Comparison of ENCODE assay signal across 8 cellular contexts in the genomic region with DNA sequence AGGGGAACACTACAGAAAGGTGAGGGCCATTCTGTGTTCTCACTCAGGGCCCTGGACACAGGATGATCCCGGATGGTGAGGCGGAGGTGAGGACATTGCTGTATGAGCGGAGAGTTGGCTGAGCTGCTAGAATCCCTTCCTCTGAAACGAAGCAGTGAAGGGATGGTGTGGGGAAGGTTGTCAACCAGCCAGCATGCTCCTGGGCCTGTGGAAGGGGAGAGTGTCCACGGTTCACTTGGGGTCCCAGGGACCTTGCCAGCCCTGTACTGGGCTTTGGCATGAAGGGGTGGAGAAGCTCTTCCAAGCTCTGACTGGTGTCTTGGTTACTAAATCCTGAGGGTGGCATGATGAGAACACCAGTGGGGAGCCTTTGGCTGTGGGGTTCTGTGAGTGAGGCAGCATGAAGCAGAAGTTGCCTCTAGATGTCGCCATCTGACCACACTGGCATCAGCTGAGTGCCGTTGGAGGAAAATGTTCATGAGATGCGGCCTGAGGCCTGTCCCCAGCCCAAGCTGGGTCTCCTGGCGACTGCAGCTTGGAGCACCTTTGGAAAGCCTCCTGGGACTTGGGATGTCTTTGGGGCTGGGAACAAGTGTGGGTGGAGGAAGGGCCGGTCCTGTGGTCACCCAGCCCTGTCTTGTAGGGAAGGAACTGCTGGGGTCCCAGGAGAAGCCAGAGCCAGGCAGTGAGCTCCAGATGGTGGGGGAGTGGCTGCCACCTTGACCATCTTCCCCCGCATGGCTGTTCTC. TPM values are rescaled to one million over a fixed set of nuclear protein-coding genes. Genes with fewer than 3 reads are reported as not detected.
DNase-seq lines count a peak whose midpoint lies in the region; ATAC-seq and TF ChIP-seq lines count a peak whose summit lies in the region.

No MANE protein-coding gene starts in this region.

- no peaks in the 10 kb centered on the region for H3K9me3 Mint-ChIP-seq in naive B cell

- in situ Hi-C loops in G401 (cut with HindIII; ENCODE audit: low sequenced_read_pairs): no loop called here

- peak; percentile 83 for TF ChIP-seq CTCF in thoracic aorta (IDR thresholded peaks at IDR 0.05)

- H3K4me1 Mint-ChIP-seq in naive B cell: peaks cover 0 to 11% (median 0%) of the 10 kb centered on the region in 3 donors

- peak; percentile 93 for DNase-seq in G401 (ENCODE audit: low spot score)
- peak; percentile 39 to 55 for DNase-seq in NOMO-1 (lab: John Stamatoyannopoulos, UW; ENCODE audit: unreplicated experiment in 2 of 2)
- peak; percentile 37 for DNase-seq in activated T-cell treated with anti-CD3 and anti-CD28 coated beads for 24 hours (ENCODE audit: low read depth)
- peak; percentile 26 for DNase-seq in epithelial cell of prostate (ENCODE audit: low read depth, low spot score)
- peak; percentile 15 for DNase-seq in naive B cell
- DNase-seq in thoracic aorta (ENCODE audit: low spot score): no peak

- peaks cover 21 to 47% of the 10 kb centered on the region in 2 donors for H3K4me1 ChIP-seq in thoracic aorta (ENCODE audit: control insufficient read depth in 1 of 2, low read depth in 2 of 2)

- H3K27me3 Mint-ChIP-seq in naive B cell: peaks cover 0 to 5% (median 0%) of the 10 kb centered on the region in 3 donors

- H3K36me3 Mint-ChIP-seq in naive B cell: no peaks in the 10 kb centered on the region

- no peaks in the 10 kb centered on the region for H3K9me3 ChIP-seq in thoracic aorta

- peak overlapping the region in 3 of 6 donors; percentile 42 to 73 (median 52) for H3K27ac Mint-ChIP-seq in naive B cell

- H3K4me3 Mint-ChIP-seq in naive B cell: no peak overlapping the region

- H3K36me3 ChIP-seq in thoracic aorta: no peaks in the 10 kb centered on the region

- no peaks in the 10 kb centered on the region for H3K27me3 ChIP-seq in thoracic aorta (replicated peaks; ENCODE audit: insufficient read depth)

- peak overlapping the region; percentile 84 for H3K27ac ChIP-seq in epithelial cell of prostate
- no peak overlapping the region for H3K27ac ChIP-seq in thoracic aorta

- peak; percentile 69 for ATAC-seq in HG03064 (IDR thresholded peaks at IDR 0.05; ENCODE audit: low read depth, unreplicated experiment)
- ATAC-seq in naive B cell (ENCODE audit: low read depth in 2 of 2): peak; percentile 61 to 83
- peak; percentile 51 for ATAC-seq in thoracic aorta (ENCODE audit: insufficient number of reproducible peaks, low FRiP score, low read depth)
- ATAC-seq in GM18502 (IDR thresholded peaks at IDR 0.05; ENCODE audit: poor library complexity, unreplicated experiment): no peak

- no peak overlapping the region for H3K4me3 ChIP-seq in thoracic aorta

RNA-seq across cellular contexts. Expression of gene PDP2, which starts 14.8 kb away (rescaled TPM):
- total RNA-seq in G401 (2014; rRNA removed; shearing (Covaris generic)): 7.1 and 13.8 TPM in 2 replicates
- polyA plus RNA-seq in naive B cell (ENCODE audit: low read depth in 6 of 6): 1 to 10 TPM; 1.4 to 5.8 (median 1.8) TPM
- 1 to 10 TPM; 4.8 to 6.2 TPM for total RNA-seq in thoracic aorta

RNA-seq across cellular contexts. Expression of gene CDH16, which starts 23.6 kb away (rescaled TPM):
- total RNA-seq in G401 (2014; rRNA removed; shearing (Covaris generic)): 0.25 TPM in 1 of 2 replicates, not detected in the other
- polyA plus RNA-seq in naive B cell (ENCODE audit: low read depth in 6 of 6): not detected
- not detected for total RNA-seq in thoracic aorta

RNA-seq across cellular contexts. Expression of gene RRAD, which starts 30.2 kb away (rescaled TPM):
- 0.25 TPM in 1 of 2 replicates, not detected in the other for total RNA-seq in G401 (2014; rRNA removed; shearing (Covaris generic))
- under 1 TPM in 1 of 6 donors, not detected in 5; 0.43 TPM for polyA plus RNA-seq in naive B cell (ENCODE audit: low read depth in 6 of 6)
- 10 to 100 TPM; 43.2 to 88.3 TPM for total RNA-seq in thoracic aorta

RNA-seq across cellular contexts. Expression of gene CIAO2B, which starts 39.1 kb away (rescaled TPM):
- total RNA-seq in G401 (2014; rRNA removed; shearing (Covaris generic)): 140 and 172 TPM in 2 replicates
- polyA plus RNA-seq in naive B cell (ENCODE audit: low read depth in 6 of 6): 100 to 1,000 TPM in 3 of 6 donors, 10 to 100 TPM in 3; 69.0 to 114 (median 100) TPM
- total RNA-seq in thoracic aorta: 100 to 1,000 TPM in 1 of 2 donors, 10 to 100 TPM in 1; 23.2 to 102 TPM

RNA-seq across cellular contexts. Expression of gene CES2, which starts 40.2 kb away (rescaled TPM):
- 41.2 and 45.0 TPM in 2 replicates for total RNA-seq in G401 (2014; rRNA removed; shearing (Covaris generic))
- 10 to 100 TPM; 16.3 to 25.7 (median 21.0) TPM for polyA plus RNA-seq in naive B cell (ENCODE audit: low read depth in 6 of 6)
- total RNA-seq in thoracic aorta: 10 to 100 TPM; 29.8 to 92.7 TPM

Comparison
In these comparisons a context has a peak if more than half of its experiments do, and no peak if none do; other contexts are left out.
1. RNA of gene RRAD, which starts 30.2 kb away (total RNA-seq): 43.2 to 88.3 TPM in thoracic aorta; 0.25 TPM in G401; every median in the first group is over 10 times any median in the second.